Comparison of ENCODE assay signal across 16 cellular contexts in the genomic region with DNA sequence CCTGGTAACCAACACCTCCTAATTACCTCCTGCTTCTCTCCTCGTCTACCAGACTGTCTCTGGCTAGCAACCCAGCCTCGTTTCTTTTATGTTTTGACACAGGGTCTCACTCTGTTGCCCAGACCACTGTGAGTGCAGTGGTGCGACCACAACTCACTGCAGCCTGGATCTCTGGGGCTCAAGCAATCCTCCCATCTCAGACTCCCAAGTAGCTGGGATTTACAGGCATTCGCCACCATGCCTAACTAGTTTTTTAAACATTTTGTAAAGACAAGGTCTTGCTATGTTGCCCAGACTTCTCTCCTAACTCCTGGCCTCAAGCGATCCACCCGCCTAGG. TPM values are rescaled to one million over a fixed set of nuclear protein-coding genes. Genes with fewer than 3 reads are reported as not detected.
DNase-seq lines count a peak whose midpoint lies in the region; ATAC-seq, FAIRE-seq and TF ChIP-seq lines count a peak whose summit lies in the region.
"Had no signal": no experiment of that assay in that cellular context is flagged by ENCODE, and none has a peak within 500 bp of the region (broad histone marks: within the 10 kb centered on the region; RNA-seq: fewer than 3 reads in every experiment).

No MANE protein-coding gene starts in this region.

- no peak overlapping the region for H2BK15ac ChIP-seq in mesenchymal stem cell (ENCODE audit: low read depth, poor library complexity, severe bottlenecking)

- no peak for ATAC-seq in HG03135 (IDR thresholded peaks at IDR 0.05; ENCODE audit: unreplicated experiment)

- no peak overlapping the region for H3K4me3 ChIP-seq in astrocyte (ENCODE audit: insufficient read depth, low read depth, low read length)
- no peak overlapping the region for H3K4me3 ChIP-seq in mesenchymal stem cell (ENCODE audit: insufficient read depth in 1 of 2, low read depth in 1 of 2, low read length in 2 of 2)
- no peak overlapping the region for H3K4me3 ChIP-seq in smooth muscle cell
- H3K4me3 ChIP-seq: heart left ventricle, skin epidermis had no signal

- peaks cover 76% of the 10 kb centered on the region for H4K20me1 ChIP-seq in astrocyte (ENCODE audit: insufficient read depth, low read length)
- peaks cover 94% of the 10 kb centered on the region for H4K20me1 ChIP-seq in smooth muscle cell (ENCODE audit: low read depth)

- H4K8ac ChIP-seq in mesenchymal stem cell (ENCODE audit: low read length) = peak overlapping the region; percentile 77

- peak overlapping the region in 1 of 2 experiments; percentile 83 for H3K14ac ChIP-seq in mesenchymal stem cell (ENCODE audit: low read length in 2 of 2)

- H3K27me3 Mint-ChIP-seq in astrocyte (ENCODE audit: low read depth, unreplicated experiment) = no peaks in the 10 kb centered on the region

- TF ChIP-seq CTCF in C4-2B (conservative IDR thresholded peaks at IDR 0.05) (no peak), astrocyte (IDR thresholded peaks at IDR 0.05; ENCODE audit: insufficient read depth, low read depth, low read length) (no peak), smooth muscle cell (IDR thresholded peaks at IDR 0.05; ENCODE audit: borderline replicate concordance, insufficient read depth, poor library complexity, severe bottlenecking) (no peak)

- no peaks in the 10 kb centered on the region for H3K27me3 ChIP-seq in astrocyte (ENCODE audit: insufficient read depth, low read length)
- no peaks in the 10 kb centered on the region for H3K27me3 ChIP-seq in mesenchymal stem cell (ENCODE audit: control insufficient read depth in 1 of 2, insufficient read depth in 1 of 2, low read length in 2 of 2)
- H3K27me3 ChIP-seq in smooth muscle cell (ENCODE audit: low read depth) = no peaks in the 10 kb centered on the region
- H3K27me3 ChIP-seq: heart left ventricle had no signal

- 84% methylated on average over 6 of the region's 6 CpGs for WGBS in mesenchymal stem cell
- 66% methylated on average over 6 of the region's 6 CpGs for WGBS in smooth muscle cell (ENCODE audit: low lambda C conversion rate)

- H3K23ac ChIP-seq in mesenchymal stem cell (ENCODE audit: low read length in 2 of 2) = no peak overlapping the region

- peak overlapping the region; percentile 51 for H3K27ac Mint-ChIP-seq in astrocyte (ENCODE audit: unreplicated experiment)

- H3K4me3 Mint-ChIP-seq in astrocyte (ENCODE audit: unreplicated experiment) = peak overlapping the region; percentile 51

- H3K36me3 ChIP-seq in astrocyte (ENCODE audit: insufficient read depth, low read length) = no peaks in the 10 kb centered on the region
- H3K36me3 ChIP-seq in mesenchymal stem cell (ENCODE audit: control insufficient read depth in 1 of 2, insufficient read depth in 2 of 2, low read depth in 1 of 2, low read length in 2 of 2) = peaks cover 3 to 9% of the 10 kb centered on the region in 2 experiments
- no peaks in the 10 kb centered on the region for H3K36me3 ChIP-seq in smooth muscle cell (ENCODE audit: low read depth)

- DNase-seq in astrocyte (ENCODE audit: low read depth) = no peak
- DNase-seq in mesenchymal stem cell = no peak
- no peak for DNase-seq in smooth muscle cell (lab: John Stamatoyannopoulos, UW; ENCODE audit: unreplicated experiment)
- DNase-seq in activated naive CD4-positive, alpha-beta T cell treated with anti-CD3 and anti-CD28 coated beads, Interleukin-2, amount 50 U/mL, for 16 hours = no peak
- no peak for DNase-seq in HuH-7 (ENCODE audit: low spot score)
- no peak for DNase-seq in epidermal melanocyte (ENCODE audit: insufficient read length, low spot score)
- DNase-seq: heart left ventricle, NCI-H187 treated with DMSO at 0.1 percent for 48 hours, NCI-H446 treated with DMSO at 0.1 percent for 48 hours, T-helper 1 cell had no signal

- H3K9me3 Mint-ChIP-seq in astrocyte (ENCODE audit: unreplicated experiment) = no peaks in the 10 kb centered on the region

- H2AFZ ChIP-seq in astrocyte (ENCODE audit: low read depth, low read length) (no peak overlapping the region), mesenchymal stem cell (ENCODE audit: low read depth, low read length) (no peak overlapping the region), smooth muscle cell (ENCODE audit: low read depth) (no peak overlapping the region)

- no peak overlapping the region for H2BK120ac ChIP-seq in mesenchymal stem cell (ENCODE audit: low read depth, low read length)

- peaks cover 7% of the 10 kb centered on the region for H3K36me3 Mint-ChIP-seq in astrocyte (ENCODE audit: low read depth, unreplicated experiment)

- no peak overlapping the region for H2BK5ac ChIP-seq in mesenchymal stem cell (ENCODE audit: low read depth, low read length, poor library complexity, severe bottlenecking)

- H3K9me3 ChIP-seq in astrocyte (ENCODE audit: insufficient read depth, low read depth, low read length) (no peaks in the 10 kb centered on the region), mesenchymal stem cell (ENCODE audit: control insufficient read depth, low read length) (no peaks in the 10 kb centered on the region), smooth muscle cell (replicated peaks; ENCODE audit: low read depth) (no peaks in the 10 kb centered on the region)

- H3F3A ChIP-seq in smooth muscle cell (ENCODE audit: low read depth) = peaks cover 7% of the 10 kb centered on the region

- H3K4me1 Mint-ChIP-seq in astrocyte (ENCODE audit: low read depth, unreplicated experiment) = peaks cover 34% of the 10 kb centered on the region

- H3K27ac ChIP-seq in C4-2B (peak overlapping the region; percentile 14; the same call in 1 of the 2 replicates), astrocyte (ENCODE audit: low read depth, low read length) (no peak overlapping the region), mesenchymal stem cell (ENCODE audit: low read length, poor library complexity, severe bottlenecking) (no peak overlapping the region), smooth muscle cell (ENCODE audit: low read depth) (peak overlapping the region; percentile 26)

- peak overlapping the region; percentile 70 for H4K91ac ChIP-seq in mesenchymal stem cell (ENCODE audit: low read length)

- no peak overlapping the region for H3K4ac ChIP-seq in mesenchymal stem cell (ENCODE audit: low read depth in 1 of 2, low read length in 2 of 2)

- H2BK12ac ChIP-seq in mesenchymal stem cell (ENCODE audit: low read length in 2 of 2) = peak overlapping the region in 1 of 2 experiments; percentile 57

- H3K79me2 ChIP-seq in astrocyte (ENCODE audit: insufficient read depth, low read length) (peaks cover 94% of the 10 kb centered on the region), smooth muscle cell (ENCODE audit: low read depth) (peaks cover 98% of the 10 kb centered on the region)

- H3K4me2 ChIP-seq in astrocyte (ENCODE audit: low read length) = no peak overlapping the region
- H3K4me2 ChIP-seq in mesenchymal stem cell (ENCODE audit: low read length, poor library complexity, severe bottlenecking) = no peak overlapping the region
- H3K4me2 ChIP-seq in smooth muscle cell = no peak overlapping the region

- peaks cover 23% of the 10 kb centered on the region for H3K79me1 ChIP-seq in mesenchymal stem cell (replicated peaks; ENCODE audit: low read length, poor library complexity, severe bottlenecking)

- no peak for FAIRE-seq in astrocyte (lab: Jason Lieb, UNC)
- FAIRE-seq: G401.6, GM12892, H54 had no signal

- H3K4me1 ChIP-seq in astrocyte (ENCODE audit: insufficient read depth, low read length) (peaks cover 21% of the 10 kb centered on the region), mesenchymal stem cell (ENCODE audit: control insufficient read depth, insufficient read depth, low read depth, low read length) (peaks cover 16% of the 10 kb centered on the region), smooth muscle cell (ENCODE audit: low read depth) (peaks cover 10% of the 10 kb centered on the region)

- H2AK5ac ChIP-seq in mesenchymal stem cell (ENCODE audit: low read length, severe bottlenecking) = no peak overlapping the region

- H3K9ac ChIP-seq in astrocyte (ENCODE audit: low read length) = no peak overlapping the region
- H3K9ac ChIP-seq in mesenchymal stem cell (ENCODE audit: low read length) = no peak overlapping the region
- H3K9ac ChIP-seq in smooth muscle cell (ENCODE audit: low read depth) = no peak overlapping the region

- peak overlapping the region in 1 of 2 experiments; percentile 67 for H3K18ac ChIP-seq in mesenchymal stem cell (ENCODE audit: low read depth in 1 of 2, low read length in 2 of 2)

RNA-seq across cellular contexts. Expression of gene TNRC18, which starts 10.2 kb away (rescaled TPM):
- total RNA-seq in astrocyte = 77.8 and 84.3 TPM in 2 replicates
- polyA plus RNA-seq in mesenchymal stem cell (2013, experiment 1 of 2) = 45.5 TPM
- polyA plus RNA-seq in mesenchymal stem cell (2013, experiment 2 of 2) = 39.8 TPM
- 16.9 and 40.3 TPM in 2 replicates for total RNA-seq in smooth muscle cell
- polyA plus RNA-seq in smooth muscle cell = 6.4 and 11.7 TPM in 2 replicates

Comparison
In these comparisons a context has a peak if more than half of its experiments do, and no peak if none do; other contexts are left out.
1. H3K27ac ChIP-seq: peak in C4-2B (single experiment) and smooth muscle cell (single experiment); none in astrocyte (single experiment) and mesenchymal stem cell (single experiment).